Comparison of ENCODE assay signal across 29 cellular contexts in the genomic region with DNA sequence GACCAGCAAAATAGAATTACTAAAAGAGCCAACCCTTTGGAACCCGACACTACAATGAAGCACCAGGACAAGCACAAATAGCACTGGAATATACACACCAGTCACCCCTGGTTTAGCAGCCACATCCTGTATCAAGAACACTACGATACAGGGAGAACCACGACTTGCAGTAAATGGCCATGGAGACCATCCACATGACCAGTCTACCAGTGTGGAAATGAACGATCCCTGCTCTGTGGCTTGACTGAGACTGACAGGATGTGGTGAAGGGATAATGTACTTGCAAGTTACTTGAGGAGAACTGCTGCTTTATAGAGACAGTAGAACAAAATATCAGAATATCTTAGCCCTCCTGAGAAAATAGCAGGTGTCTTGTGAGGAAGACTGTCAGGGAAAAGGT.
A peak's percentile ranks its signal among the peaks of the same experiment; 100 is the strongest.
DNase-seq lines count a peak whose midpoint lies in the region; ATAC-seq and TF ChIP-seq lines count a peak whose summit lies in the region.
"Had no signal": no experiment of that assay in that cellular context is flagged by ENCODE, and none has a peak within 500 bp of the region (broad histone marks: within the 10 kb centered on the region; RNA-seq: fewer than 3 reads in every experiment).

No MANE protein-coding gene starts in this region.

- no peaks in the 10 kb centered on the region for H3K9me3 Mint-ChIP-seq in activated CD8-positive, alpha-beta memory T cell treated with anti-CD3 and anti-CD28 coated beads, Interleukin-2, amount 10 ng/mL, durations not matched to agents 7 days and 5 days (ENCODE audit: low read depth)
- H3K9me3 Mint-ChIP-seq: CD8-positive, alpha-beta T cell had no signal

- CTCF ChIA-PET in activated CD8-positive, alpha-beta memory T cell treated with anti-CD3 and anti-CD28 coated beads, Interleukin-2, amount 10 ng/mL, durations not matched to agents 7 days and 5 days (lab: Charles Lee): no interaction called here

- no peak for TF ChIP-seq CTCF in coronary artery (IDR thresholded peaks at IDR 0.05)

- no peak for ATAC-seq in activated CD8-positive, alpha-beta memory T cell treated with anti-CD3 and anti-CD28 coated beads, Interleukin-2, amount 10 ng/mL, durations not matched to agents 7 days and 5 days
- ATAC-seq in GM19395 (IDR thresholded peaks at IDR 0.05; ENCODE audit: unreplicated experiment): no peak
- no peak for ATAC-seq in HG03354 (IDR thresholded peaks at IDR 0.05; ENCODE audit: poor library complexity, severe bottlenecking, unreplicated experiment)
- ATAC-seq: CD8-positive, alpha-beta T cell; K562 had no signal

- no peak overlapping the region for H3K4me3 Mint-ChIP-seq in activated CD8-positive, alpha-beta memory T cell treated with anti-CD3 and anti-CD28 coated beads, Interleukin-2, amount 10 ng/mL, durations not matched to agents 7 days and 5 days
- H3K4me3 Mint-ChIP-seq: B cell; CD8-positive, alpha-beta T cell; HFFc6 had no signal

- no peak overlapping the region for H3K4me3 ChIP-seq in coronary artery
- H3K4me3 ChIP-seq: GM23248, HAP-1, K562, Peyer's patch, SK-N-MC had no signal

- no peaks in the 10 kb centered on the region for H3K4me1 Mint-ChIP-seq in activated CD8-positive, alpha-beta memory T cell treated with anti-CD3 and anti-CD28 coated beads, Interleukin-2, amount 10 ng/mL, durations not matched to agents 7 days and 5 days
- H3K4me1 Mint-ChIP-seq: B cell had no signal

- H3K36me3 Mint-ChIP-seq in activated CD8-positive, alpha-beta memory T cell treated with anti-CD3 and anti-CD28 coated beads, Interleukin-2, amount 10 ng/mL, durations not matched to agents 7 days and 5 days: no peaks in the 10 kb centered on the region
- H3K36me3 Mint-ChIP-seq: CD8-positive, alpha-beta T cell had no signal

- no peak overlapping the region for H3K27ac ChIP-seq in coronary artery
- H3K27ac ChIP-seq: 22Rv1, C4-2B, GM23248, HL-60, Peyer's patch, SK-N-MC had no signal

- H3K27ac Mint-ChIP-seq in activated CD8-positive, alpha-beta memory T cell treated with anti-CD3 and anti-CD28 coated beads, Interleukin-2, amount 10 ng/mL, durations not matched to agents 7 days and 5 days: no peak overlapping the region
- H3K27ac Mint-ChIP-seq: B cell; CD8-positive, alpha-beta T cell; HFFc6 had no signal

- peak; percentile 40 for DNase-seq in activated CD8-positive, alpha-beta memory T cell treated with anti-CD3 and anti-CD28 coated beads, Interleukin-2, amount 10 ng/mL, durations not matched to agents 7 days and 5 days
- DNase-seq in activated CD8-positive, alpha-beta memory T cell treated with anti-CD3 and anti-CD28 coated beads for 24 hours: no peak
- DNase-seq in LHCN-M2 (ENCODE audit: low read depth) (peak; percentile 88), foreskin melanocyte (peak; percentile 39), coronary artery (ENCODE audit: low spot score) (no peak)
- no peak for DNase-seq in activated CD4-positive, alpha-beta T cell treated with anti-CD3 and anti-CD28 coated beads for 4 hours
- DNase-seq: Caco-2; CD8-positive, alpha-beta T cell; EL; GF-D8; GM23248; HFFc6; MM.1S; NCI-H1417; NCI-H1694; NCI-H2029 treated with DMSO at 0.1 percent for 48 hours; NCI-H2227 treated with DMSO at 0.1 percent for 48 hours; NCI-H526 treated with DMSO at 0.1 percent for 48 hours; Peyer's patch; SHP77 treated with DMSO at 0.1 percent for 48 hours had no signal

- peaks cover 7% of the 10 kb centered on the region for H3K27me3 Mint-ChIP-seq in activated CD8-positive, alpha-beta memory T cell treated with anti-CD3 and anti-CD28 coated beads, Interleukin-2, amount 10 ng/mL, durations not matched to agents 7 days and 5 days
- H3K27me3 Mint-ChIP-seq: B cell had no signal

Comparison
In these comparisons a context has a peak if more than half of its experiments do, and no peak if none do; other contexts are left out.
1. DNase-seq: peak in activated CD8-positive, alpha-beta memory T cell treated with anti-CD3 and anti-CD28 coated beads, Interleukin-2, amount 10 ng/mL, durations not matched to agents 7 days and 5 days (single experiment), LHCN-M2 (single experiment) and foreskin melanocyte (single experiment); none in activated CD8-positive, alpha-beta memory T cell treated with anti-CD3 and anti-CD28 coated beads for 24 hours (single experiment), coronary artery (single experiment) and activated CD4-positive, alpha-beta T cell treated with anti-CD3 and anti-CD28 coated beads for 4 hours (0 of 2).